8 cellular contexts compared by ENCODE assay signal in genomic region chr17:38748329-38749221, GRCh38. TPM values are rescaled to one million over a fixed set of nuclear protein-coding genes. Genes with fewer than 3 reads are reported as not detected.
DNase-seq lines count a peak whose midpoint lies in the region; ATAC-seq, FAIRE-seq and TF ChIP-seq lines count a peak whose summit lies in the region.

TSS of gene PCGF2 (minus strand) at chr17:38748336. CDS start at chr17:38740402, 7,934 bp downstream.

- peaks cover 18% of the 10 kb centered on the region for H4K20me1 ChIP-seq in Loucy (ENCODE audit: insufficient read depth, low read length, poor library complexity, severe bottlenecking)
- H4K20me1 ChIP-seq in H1 (replicated peaks in 1 of 2; ENCODE audit: control insufficient read depth in 1 of 2, insufficient read depth in 2 of 2, low read length in 2 of 2), result peaks cover 22% of the 10 kb centered on the region in 2 experiments

- peaks cover 48% of the 10 kb centered on the region for H3K23me2 ChIP-seq in H1 (ENCODE audit: low read depth, low read length)

- H2AFZ ChIP-seq in Loucy (ENCODE audit: low read length) (peak within 1 kb of the TSS; percentile 97), H1 (ENCODE audit: low read length) (no peak within 1 kb of the TSS)

- DNase-seq in DMS79 treated with DMSO at 0.1 percent for 48 hours (lab: John Stamatoyannopoulos, UW), result peak; percentile 91
- peak; percentile 92 for DNase-seq in SK-MEL-5 (ENCODE audit: low read depth, low spot score)
- peak; percentile 68 to 93 for DNase-seq in H1 (ENCODE audit: low read depth in 1 of 2, low spot score in 2 of 2)
- peak; percentile 95 for DNase-seq in lower lobe of right lung
- peak; percentile 70 for DNase-seq in superior temporal gyrus (ENCODE audit: extremely low spot score)

- ATAC-seq in lower lobe of right lung (peak; percentile 16 to 47), GM19395 (IDR thresholded peaks at IDR 0.05; ENCODE audit: unreplicated experiment) (no peak), HG02623 (IDR thresholded peaks at IDR 0.05; ENCODE audit: unreplicated experiment) (no peak)

- H2BK5ac ChIP-seq in H1 (ENCODE audit: low read depth, low read length), result peak within 1 kb of the TSS; percentile 88; the same call in 1 of the 2 replicates

- H3K27ac ChIP-seq in H1 (ENCODE audit: low read depth, low read length) (peak within 1 kb of the TSS; percentile 87), lower lobe of right lung (peak within 1 kb of the TSS; percentile 89)

- peak within 1 kb of the TSS; percentile 79 for H4K5ac ChIP-seq in H1 (ENCODE audit: insufficient read length, low read depth, low read length)

- peak within 1 kb of the TSS; percentile 95 for H4K91ac ChIP-seq in H1 (replicated peaks; ENCODE audit: insufficient read length, low read length)

- peak within 1 kb of the TSS; percentile 65 for H3K4ac ChIP-seq in H1 (replicated peaks; ENCODE audit: insufficient read length, low read depth, low read length)

- H3K27me3 ChIP-seq in Loucy (ENCODE audit: insufficient read depth, low read length, poor library complexity, severe bottlenecking) (no peaks in the 10 kb centered on the region), H1 (replicated peaks in 1 of 4; ENCODE audit: control insufficient read depth in 3 of 4, extremely low read depth in 1 of 4, insufficient read depth in 3 of 4, low read length in 3 of 4) (peaks cover 0 to 11% (median 5%) of the 10 kb centered on the region in 4 experiments; a peak in 5 of 7 replicates), lower lobe of right lung (ENCODE audit: low read depth) (peaks cover 7% of the 10 kb centered on the region)

- H2BK20ac ChIP-seq in H1 (ENCODE audit: low read length), result no peak within 1 kb of the TSS

- no peak; a peak in 1 of 3 replicates for TF ChIP-seq POLR2A in H1 (IDR thresholded peaks at IDR 0.05; ENCODE audit: control extremely low read depth in 1 of 2, low read depth in 2 of 2, low read length in 2 of 2)

- no peaks in the 10 kb centered on the region for H3K9me2 ChIP-seq in Loucy (replicated peaks; ENCODE audit: low read depth, low read length)

- 0 out of 2 replicates have a peak within 1 kb of the TSS, but pooled peaks have one; percentile 75 for H2BK12ac ChIP-seq in H1 (ENCODE audit: low read depth, low read length)

- H3K4me2 ChIP-seq in Loucy (ENCODE audit: low read depth, low read length, poor library complexity, severe bottlenecking) (peak within 1 kb of the TSS; percentile 99), H1 (ENCODE audit: insufficient read depth in 1 of 2, low read depth in 2 of 2, low read length in 2 of 2) (peak within 1 kb of the TSS; percentile 89 to 91)

- H3K9me3 ChIP-seq in Loucy (ENCODE audit: insufficient read depth, low read depth, low read length) (no peaks in the 10 kb centered on the region), H1 (ENCODE audit: insufficient read depth in 2 of 2, low read depth in 1 of 2, low read length in 1 of 2) (no peaks in the 10 kb centered on the region), lower lobe of right lung (no peaks in the 10 kb centered on the region)

- H3K4me1 ChIP-seq in Loucy (ENCODE audit: insufficient read depth, low read length, poor library complexity, severe bottlenecking) (peaks cover 44% of the 10 kb centered on the region), H1 (replicated peaks in 1 of 4; ENCODE audit: control insufficient read depth in 3 of 4, insufficient read depth in 4 of 4, low read length in 3 of 4) (peaks cover 7 to 27% (median 19%) of the 10 kb centered on the region in 4 experiments), lower lobe of right lung (peaks cover 67% of the 10 kb centered on the region)

- H3K9ac ChIP-seq in Loucy (ENCODE audit: low read depth, low read length, poor library complexity, severe bottlenecking), result peak within 1 kb of the TSS; percentile 96
- peak within 1 kb of the TSS; percentile 84 to 96 (median 87) for H3K9ac ChIP-seq in H1 (replicated peaks in 1 of 4; ENCODE audit: extremely low read depth in 1 of 4, low read depth in 3 of 4, low read length in 3 of 4)

- H3K56ac ChIP-seq in H1 (replicated peaks; ENCODE audit: insufficient read length, low read depth, low read length), result peak within 1 kb of the TSS; percentile 70

- H3K36me3 ChIP-seq in Loucy (ENCODE audit: insufficient read depth, low read length) (no peaks in the 10 kb centered on the region), H1 (ENCODE audit: control insufficient read depth in 2 of 4, insufficient read depth in 4 of 4, low read length in 3 of 4) (no peaks in the 10 kb centered on the region), lower lobe of right lung (no peaks in the 10 kb centered on the region)

- intact Hi-C loops in lower lobe of right lung (cut with DNase I), result no loop called here

- 1% methylated on average over 34 of the region's 66 CpGs; no CpG with 5 or more reads in 1 of the 2 experiments for WGBS in H1 (ENCODE audit: extremely low coverage in 1 of 2, insufficient coverage in 1 of 2, insufficient read length in 1 of 2, insufficient replicate concordance in 2 of 2, low coverage in 1 of 2, low lambda C conversion rate in 2 of 2, missing lambda C conversion rate in 1 of 2), 2 experiments

- 0 out of 2 replicates have a peak within 1 kb of the TSS, but pooled peaks have one; percentile 1 for H2AK5ac ChIP-seq in H1 (ENCODE audit: low read depth, low read length)

- POLR2A ChIA-PET in H1 (lab: Charles Lee; ENCODE audit: partially characterized antibody), result interaction anchor here (0.9 to 2.7 kb wide), 5 partner anchors 17 to 105 kb away, joined by 4 to 19 read pairs (median 4); partner anchors contain the start of genes CISD3 and RPL23

- H3K14ac ChIP-seq in H1 (ENCODE audit: insufficient read length), result peak within 1 kb of the TSS; percentile 67

- peak within 1 kb of the TSS; percentile 97 for H3K4me3 ChIP-seq in Loucy (ENCODE audit: low read length, poor library complexity, severe bottlenecking)
- H3K4me3 ChIP-seq in H1 (ENCODE audit: extremely low read depth in 1 of 4, insufficient read depth in 2 of 4, low read depth in 3 of 4, low read length in 4 of 4), result peak within 1 kb of the TSS; percentile 78 to 90 (median 88)
- peak within 1 kb of the TSS; percentile 95 for H3K4me3 ChIP-seq in lower lobe of right lung

- no peak for TF ChIP-seq EP300 in H1 (IDR thresholded peaks at IDR 0.05; ENCODE audit: borderline replicate concordance in 1 of 2, low read depth in 2 of 2, low read length in 2 of 2)

- H3K23ac ChIP-seq in H1 (ENCODE audit: insufficient read length), result no peak within 1 kb of the TSS

- peak within 1 kb of the TSS; percentile 90 for H3K18ac ChIP-seq in H1 (ENCODE audit: extremely low read depth, low read length)

- TF ChIP-seq RAD21 in H1 (IDR thresholded peaks at IDR 0.05 in 1 of 2, conservative IDR thresholded peaks at IDR 0.05 in 1 of 2; ENCODE audit: low read depth in 2 of 2, low read length in 2 of 2), result no peak

- H2BK15ac ChIP-seq in H1 (ENCODE audit: low read length), result peak within 1 kb of the TSS; percentile 72; the same call in 1 of the 2 replicates

- TF ChIP-seq CTCF in Loucy (conservative IDR thresholded peaks at IDR 0.05; ENCODE audit: low read length) (no peak), H1 (IDR thresholded peaks at IDR 0.05; ENCODE audit: control extremely low read depth in 1 of 3, insufficient read depth in 1 of 3, low read depth in 1 of 3, low read length in 3 of 3) (no peak), lower lobe of right lung (IDR thresholded peaks at IDR 0.05) (no peak)

- FAIRE-seq in H1 (lab: Jason Lieb, UNC), result no peak

- peaks cover 11% of the 10 kb centered on the region; the same call in 1 of the 2 replicates for H3F3A ChIP-seq in Loucy (ENCODE audit: low read depth)

- H4K8ac ChIP-seq in H1 (ENCODE audit: extremely low read depth, insufficient read depth, low read length), result peak within 1 kb of the TSS; percentile 74

- in situ Hi-C loops in SK-MEL-5 (cut with HindIII; ENCODE audit: low pct_unique_long_range_greater_than_20kb, low sequenced_read_pairs), result no loop called here

- peaks cover 8% of the 10 kb centered on the region for H3K79me1 ChIP-seq in H1 (ENCODE audit: low read depth, low read length)

- peaks cover 48% of the 10 kb centered on the region for H3K79me2 ChIP-seq in Loucy (ENCODE audit: insufficient read depth, low read length)
- H3K79me2 ChIP-seq in H1 (ENCODE audit: control insufficient read depth in 1 of 2, insufficient read depth in 2 of 2, low read length in 2 of 2), result peaks cover 32 to 45% of the 10 kb centered on the region in 2 experiments

- CTCF ChIA-PET in H1 (lab: Charles Lee; ENCODE audit: partially characterized antibody), result no interaction called here

- H2BK120ac ChIP-seq in H1 (replicated peaks; ENCODE audit: low read depth, low read length), result peak within 1 kb of the TSS; percentile 21

TF ChIP-seq in H1, 55 proteins besides CTCF, POLR2A, EP300 and RAD21 (continues in another document):
- TF ChIP-seq TEAD4 (IDR thresholded peaks at IDR 0.05; ENCODE audit: low read depth, low read length) (no peak), EGR1 (IDR thresholded peaks at IDR 0.05; ENCODE audit: borderline replicate concordance, low read depth, low read length) (no peak), SIN3A (conservative IDR thresholded peaks at IDR 0.05 in 1 of 2, IDR thresholded peaks at IDR 0.05 in 1 of 2; ENCODE audit: low read depth in 1 of 2, low read length in 2 of 2) (0 out of 4 replicates have a peak, but pooled peaks of 1 of the 2 experiments have one; percentile 37), SAP30 (IDR thresholded peaks at IDR 0.05; ENCODE audit: insufficient read depth, insufficient replicate concordance, low read length) (no peak), SP4 (IDR thresholded peaks at IDR 0.05; ENCODE audit: low read length) (no peak), GABPA (IDR thresholded peaks at IDR 0.05; ENCODE audit: borderline replicate concordance, insufficient read depth, low read length) (no peak)

RNA-seq across cellular contexts. Expression of gene PCGF2, which starts in this region (rescaled TPM):
- total RNA-seq in SK-MEL-5 (2014; rRNA removed; shearing (Covaris generic)), result 3.5 and 4.3 TPM in 2 replicates
- polyA plus RNA-seq in SK-MEL-5 (2015; cell fraction: cytosol; rRNA removed), result 38.5 and 43.0 TPM in 2 replicates
- polyA plus RNA-seq in SK-MEL-5 (2015; cell fraction: nucleus; rRNA removed), result 37.7 and 48.0 TPM in 2 replicates
- total RNA-seq in H1 (2021; fragmentation: NEBNext Ultra II Directional; extraction: Animal tissue kit (Norgen Biotek cat#: 25700)), result 86.1 and 93.3 TPM in 2 replicates
- 42.1 and 81.4 TPM in 2 replicates for polyA plus RNA-seq in H1 (2011; rRNA removed)
- 29.9 TPM for polyA plus RNA-seq in H1 (2011; cell fraction: cytosol; rRNA removed)
- polyA plus RNA-seq in H1 (2011; cell fraction: nucleus; rRNA removed), result 84.7 TPM
- polyA plus RNA-seq in H1 (2012, experiment 1 of 2), result 75.9 to 100 TPM (median 96.1 TPM) in 4 replicates
- 61.3 TPM for polyA plus RNA-seq in H1 (2012, experiment 2 of 2)
- 40.8 TPM for polyA plus RNA-seq in H1 (2013, experiment 1 of 2)
- 42.2 TPM for polyA plus RNA-seq in H1 (2013, experiment 2 of 2)
- 13.2 and 28.0 TPM in 2 replicates for polyA minus RNA-seq in H1 (2011; rRNA and poly(A)+ RNA removed)
- 57.5 TPM for polyA minus RNA-seq in H1 (2011; cell fraction: cytosol; rRNA and poly(A)+ RNA removed)
- 21.4 TPM for polyA minus RNA-seq in H1 (2011; cell fraction: nucleus; rRNA and poly(A)+ RNA removed)
- 53.5 TPM for total RNA-seq in lower lobe of right lung

Comparison
In these comparisons a context has a peak if more than half of its experiments do, and no peak if none do; other contexts are left out.
1. RNA of gene PCGF2 (total RNA-seq): 86.1 to 93.3 TPM in H1 and 53.5 TPM in lower lobe of right lung (single experiment); 3.5 to 4.3 TPM in SK-MEL-5; every median in the first group is over 10 times any median in the second.
2. ATAC-seq: peak in lower lobe of right lung (2 of 2); none in GM19395 (single experiment) and HG02623 (single experiment).
3. Peak in every context shown above with its lines, with median percentiles within 50 percentile points of each other: DNase-seq and H3K4me3 ChIP-seq.